In the genomic region with DNA sequence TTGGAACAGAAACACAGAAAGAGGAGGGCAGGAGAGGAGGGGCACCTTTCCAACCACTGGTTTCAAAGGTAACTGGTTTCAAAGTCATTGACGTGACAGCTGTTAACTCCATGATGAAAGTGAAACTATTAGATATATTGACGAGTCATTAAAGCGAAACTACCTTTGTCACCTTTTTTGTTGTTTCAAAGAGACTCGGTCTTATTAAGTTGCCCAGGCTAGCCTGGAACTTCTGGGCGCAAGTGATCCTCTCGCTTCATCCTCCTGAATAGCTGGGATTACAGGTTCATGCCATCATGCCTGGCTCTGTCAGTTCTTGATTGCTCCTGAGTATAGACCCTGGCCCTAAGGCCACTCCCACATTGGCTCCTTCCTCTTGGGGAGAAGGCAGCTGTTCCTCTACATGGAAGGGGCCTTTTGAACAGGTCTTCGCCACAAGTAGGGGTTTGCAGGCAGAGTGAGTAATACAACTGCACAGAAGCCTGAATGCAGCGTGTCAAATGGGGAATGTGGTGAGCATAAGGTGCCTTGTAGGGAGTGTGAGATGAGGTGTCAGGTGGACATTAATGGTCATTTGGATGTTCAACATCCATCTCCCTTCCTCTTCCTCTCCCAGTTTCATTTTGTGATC, we compare ENCODE assay signal across 10 cellular contexts. TPM values are rescaled to one million over a fixed set of nuclear protein-coding genes. Genes with fewer than 3 reads are reported as not detected.
DNase-seq lines count a peak whose midpoint lies in the region; ATAC-seq and TF ChIP-seq lines count a peak whose summit lies in the region.
"Had no signal": no experiment of that assay in that cellular context is flagged by ENCODE, and none has a peak within 500 bp of the region (broad histone marks: within the 10 kb centered on the region; RNA-seq: fewer than 3 reads in every experiment).

No MANE protein-coding gene starts in this region.

- ATAC-seq in GM18498 (IDR thresholded peaks at IDR 0.05; ENCODE audit: unreplicated experiment) (peak; percentile 71), GM19468 (IDR thresholded peaks at IDR 0.05; ENCODE audit: extremely low read depth, unreplicated experiment) (peak; percentile 20), HG03159 (IDR thresholded peaks at IDR 0.05; ENCODE audit: unreplicated experiment) (peak; percentile 58), foreskin keratinocyte (no peak), GM18858 (IDR thresholded peaks at IDR 0.05; ENCODE audit: unreplicated experiment) (no peak)

- no peaks in the 10 kb centered on the region for H3K36me3 Mint-ChIP-seq in immature natural killer cell

- H3K27ac Mint-ChIP-seq in immature natural killer cell, result peak overlapping the region; percentile 72 to 92 (median 80)

- peaks cover 3 to 7% (median 6%) of the 10 kb centered on the region in 3 donors for H3K27me3 Mint-ChIP-seq in immature natural killer cell (ENCODE audit: low read depth in 3 of 3)

- H3K4me3 Mint-ChIP-seq in immature natural killer cell, result peak overlapping the region; percentile 47 to 84 (median 72)

- no peaks in the 10 kb centered on the region for H3K9me3 Mint-ChIP-seq in immature natural killer cell

- peaks cover 4% of the 10 kb centered on the region for H3K27me3 ChIP-seq in foreskin keratinocyte

- peak; percentile 43 to 67 (median 54) for DNase-seq in immature natural killer cell
- no peak for DNase-seq in NCI-H146 (lab: John Stamatoyannopoulos, UW)
- no peak for DNase-seq in foreskin keratinocyte
- DNase-seq in NCI-H446 (lab: John Stamatoyannopoulos, UW), result no peak
- DNase-seq: KBM-7, SHP77 had no signal

- TF ChIP-seq CTCF in foreskin keratinocyte (conservative IDR thresholded peaks at IDR 0.05), result no peak

- no peaks in the 10 kb centered on the region for H3K4me1 ChIP-seq in foreskin keratinocyte

- peaks cover 48 to 50% of the 10 kb centered on the region in 2 donors for H3K4me1 Mint-ChIP-seq in immature natural killer cell

- H3K27ac ChIP-seq in foreskin keratinocyte, result no peak overlapping the region

RNA-seq across cellular contexts. Expression of gene F12, which starts 3.4 kb away (rescaled TPM):
- polyA plus RNA-seq in immature natural killer cell (1 to 10 TPM in 2 of 3 donors, not detected in 1; 1.3 to 2.3 TPM), foreskin keratinocyte (11.8 and 12.3 TPM in 2 replicates)
- 6.0 and 9.7 TPM in 2 replicates for total RNA-seq in foreskin keratinocyte

RNA-seq across cellular contexts. Expression of gene PFN3, which starts 12.3 kb away (rescaled TPM):
- polyA plus RNA-seq in immature natural killer cell (not detected), foreskin keratinocyte (not detected in 2 replicates)
- total RNA-seq in foreskin keratinocyte, result not detected in 2 replicates

RNA-seq across cellular contexts. Expression of gene GRK6, which starts 13.8 kb away (rescaled TPM):
- polyA plus RNA-seq in immature natural killer cell (100 to 1,000 TPM; 102 to 129 (median 103) TPM), foreskin keratinocyte (44.7 and 50.5 TPM in 2 replicates)
- total RNA-seq in foreskin keratinocyte, result 49.4 and 58.1 TPM in 2 replicates

RNA-seq across cellular contexts. Expression of gene SLC34A1, which starts 28.5 kb away (rescaled TPM):
- polyA plus RNA-seq in immature natural killer cell (under 1 TPM in 2 of 3 donors, not detected in 1; 0.26 to 0.34 TPM), foreskin keratinocyte (not detected in 2 replicates)
- not detected in 2 replicates for total RNA-seq in foreskin keratinocyte

RNA-seq across cellular contexts. Expression of gene PRR7, which starts 33.9 kb away (rescaled TPM):
- polyA plus RNA-seq in immature natural killer cell (10 to 100 TPM in 2 of 3 donors, 1 to 10 TPM in 1; 9.6 to 25.4 (median 17.5) TPM), foreskin keratinocyte (4.7 and 5.0 TPM in 2 replicates)
- 2.4 and 3.0 TPM in 2 replicates for total RNA-seq in foreskin keratinocyte

Comparison
In these comparisons a context has a peak if more than half of its experiments do, and no peak if none do; other contexts are left out.
1. ATAC-seq: peak in GM18498 (single experiment), GM19468 (single experiment) and HG03159 (single experiment); none in foreskin keratinocyte (single experiment) and GM18858 (single experiment).
2. DNase-seq: peak in immature natural killer cell (3 of 3); none in NCI-H146 (single experiment), foreskin keratinocyte (0 of 2) and NCI-H446 (0 of 2).